8 cellular contexts compared by ENCODE assay signal in genomic region chr17:28370035-28370743, GRCh38. TPM values are rescaled to one million over a fixed set of nuclear protein-coding genes. Genes with fewer than 3 reads are reported as not detected.
A peak's percentile ranks its signal among the peaks of the same experiment; 100 is the strongest.
DNase-seq lines count a peak whose midpoint lies in the region; ATAC-seq lines count a peak whose summit lies in the region.

Gene VTN (minus strand): TSS chr17:28370307. CDS start chr17:28370203, 104 bp downstream.

- H3K4me1 Mint-ChIP-seq in effector memory CD8-positive, alpha-beta T cell (ENCODE audit: low read depth in 2 of 2) = peaks cover 16 to 19% of the 10 kb centered on the region in 2 donors
- peaks cover 12 to 25% (median 23%) of the 10 kb centered on the region in 4 donors for H3K4me1 Mint-ChIP-seq in naive thymus-derived CD8-positive, alpha-beta T cell

- no peaks in the 10 kb centered on the region for H3K9me3 Mint-ChIP-seq in effector memory CD8-positive, alpha-beta T cell
- H3K9me3 Mint-ChIP-seq in naive thymus-derived CD8-positive, alpha-beta T cell = no peaks in the 10 kb centered on the region

- peaks cover 11% of the 10 kb centered on the region for H3K36me3 Mint-ChIP-seq in effector memory CD8-positive, alpha-beta T cell (ENCODE audit: insufficient read depth)
- peaks cover 0 to 4% (median 3%) of the 10 kb centered on the region in 3 donors for H3K36me3 Mint-ChIP-seq in naive thymus-derived CD8-positive, alpha-beta T cell

- no peak within 1 kb of the TSS for H3K27ac ChIP-seq in SJCRH30

- H3K27me3 ChIP-seq in SJCRH30 = no peaks in the 10 kb centered on the region

- no peaks in the 10 kb centered on the region for H3K27me3 Mint-ChIP-seq in effector memory CD8-positive, alpha-beta T cell
- no peaks in the 10 kb centered on the region for H3K27me3 Mint-ChIP-seq in naive thymus-derived CD8-positive, alpha-beta T cell

- ATAC-seq in effector memory CD8-positive, alpha-beta T cell (replicated peaks) = no peak
- no peak for ATAC-seq in naive thymus-derived CD8-positive, alpha-beta T cell
- no peak for ATAC-seq in GM21423 (IDR thresholded peaks at IDR 0.05; ENCODE audit: unreplicated experiment)
- ATAC-seq in GM19467 (IDR thresholded peaks at IDR 0.05; ENCODE audit: unreplicated experiment) = no peak

- no peaks in the 10 kb centered on the region for H3K36me3 ChIP-seq in SJCRH30

- H3K27ac Mint-ChIP-seq in effector memory CD8-positive, alpha-beta T cell = peak within 1 kb of the TSS; percentile 94 to 99
- peak within 1 kb of the TSS; percentile 87 to 98 (median 96) for H3K27ac Mint-ChIP-seq in naive thymus-derived CD8-positive, alpha-beta T cell

- no peaks in the 10 kb centered on the region for H3K9me3 ChIP-seq in SJCRH30 (replicated peaks)

- peaks cover 20% of the 10 kb centered on the region for H3K4me1 ChIP-seq in SJCRH30

- H3K4me3 Mint-ChIP-seq in effector memory CD8-positive, alpha-beta T cell = peak within 1 kb of the TSS; percentile 94 to 96
- H3K4me3 Mint-ChIP-seq in naive thymus-derived CD8-positive, alpha-beta T cell = peak within 1 kb of the TSS; percentile 86 to 99 (median 96)

- H3K4me3 ChIP-seq in SJCRH30 = peak within 1 kb of the TSS; percentile 69

- DNase-seq in SIG-M5 treated with dmso at 0.1 percent for 504 hours (lab: John Stamatoyannopoulos, UW; ENCODE audit: unreplicated experiment) = peak; percentile 58
- DNase-seq in SIG-M5 (lab: John Stamatoyannopoulos, UW) = no peak
- peak; percentile 38 to 47 for DNase-seq in SJCRH30
- DNase-seq in effector memory CD8-positive, alpha-beta T cell = no peak
- no peak for DNase-seq in naive thymus-derived CD8-positive, alpha-beta T cell
- DNase-seq in activated CD4-positive, alpha-beta T cell treated with anti-CD3 and anti-CD28 coated beads, Interleukin-2, amount 50 U/mL, for 48 hours = no peak

- POLR2A ChIA-PET in naive thymus-derived CD8-positive, alpha-beta T cell (lab: Charles Lee) = interaction anchor here (2.3 to 4.9 kb wide), 3 partner anchors 13 to 34 kb away, joined by 7 to 29 read pairs (median 12); partner anchors contain the start of genes IFT20, POLDIP2 and TNFAIP1

RNA-seq across cellular contexts. Expression of gene VTN, which starts in this region (rescaled TPM):
- 0.08 and 0.16 TPM in 2 replicates for total RNA-seq in SJCRH30 (2014; rRNA removed; shearing (Covaris generic))
- total RNA-seq in naive thymus-derived CD8-positive, alpha-beta T cell = under 1 TPM in 1 of 2 experiments, not detected in 1; 0.26 TPM
- not detected for polyA plus RNA-seq in naive thymus-derived CD8-positive, alpha-beta T cell

Comparison
In these comparisons a context has a peak if more than half of its experiments do, and no peak if none do; other contexts are left out.
1. Peak in DNase-seq and H3K4me3 ChIP-seq in SJCRH30; RNA of the gene not detected or under 1 TPM.